22 cellular contexts compared by ENCODE assay signal in genomic region chr3:31693346-31693745, GRCh38.
"Had no signal": no experiment of that assay in that cellular context is flagged by ENCODE, and none has a peak within 500 bp of the region (broad histone marks: within the 10 kb centered on the region; RNA-seq: fewer than 3 reads in every experiment).

No MANE protein-coding gene starts in this region.

- H3K9me3 ChIP-seq: lower lobe of right lung, neutrophil, right atrium auricular region, suprapubic skin, thoracic aorta, tibial artery, upper lobe of right lung had no signal

- DNase-seq: heart right ventricle; islet precursor cell; left ventricle myocardium superior; lower lobe of right lung; mammary epithelial cell; naive B cell; natural killer cell; nephron progenitor cell; occipital lobe; spleen; stimulated activated CD4-positive, alpha-beta T cell treated with anti-CD3 and anti-CD28 coated beads, Interleukin-4, amount 100 ng/mL, for 24 hours; stimulated activated naive CD4-positive, alpha-beta T cell; tibial artery; upper lobe of right lung had no signal

- FAIRE-seq: urothelium cell line had no signal

- H3K9ac ChIP-seq: neural progenitor cell had no signal

- H3K27ac ChIP-seq: lower lobe of right lung, neural progenitor cell, neutrophil, right atrium auricular region, skin epidermis, spleen, suprapubic skin, thoracic aorta, tibial artery, upper lobe of right lung had no signal

- H3K4me1 ChIP-seq: suprapubic skin, upper lobe of right lung had no signal

- H3K27me3 ChIP-seq: heart right ventricle, hepatocyte, neural progenitor cell, neutrophil, right atrium auricular region, spleen, suprapubic skin, tibial artery, upper lobe of right lung had no signal

- H3K36me3 ChIP-seq: heart right ventricle, lower lobe of right lung, neural progenitor cell, neutrophil, right atrium auricular region, suprapubic skin, thoracic aorta, upper lobe of right lung had no signal

- H3K4me3 ChIP-seq: heart right ventricle, hepatocyte, lower lobe of right lung, neural progenitor cell, right atrium auricular region, skin epidermis, spleen, suprapubic skin, thoracic aorta, tibial artery, upper lobe of right lung had no signal
